In genomic region chr4:88138561-88138960, GRCh38 we compare ENCODE assay signal across 13 cellular contexts. TPM values are rescaled to one million over a fixed set of nuclear protein-coding genes. Genes with fewer than 3 reads are reported as not detected.
DNase-seq lines count a peak whose midpoint lies in the region; ATAC-seq and TF ChIP-seq lines count a peak whose summit lies in the region.
"Had no signal": no experiment of that assay in that cellular context is flagged by ENCODE, and none has a peak within 500 bp of the region (broad histone marks: within the 10 kb centered on the region; RNA-seq: fewer than 3 reads in every experiment).

No MANE protein-coding gene starts in this region.

- no peak for TF ChIP-seq CTCF in AG09319 (IDR thresholded peaks at IDR 0.05; ENCODE audit: low read depth, low read length)
- TF ChIP-seq CTCF in A673 (conservative IDR thresholded peaks at IDR 0.05; ENCODE audit: low read depth, low read length) = no peak

- CTCF ChIA-PET in A673 (lab: Charles Lee) = no interaction called here

- H3K79me1 ChIP-seq in mesenchymal stem cell (replicated peaks; ENCODE audit: low read length, poor library complexity, severe bottlenecking) = no peaks in the 10 kb centered on the region

- H3K18ac ChIP-seq in mesenchymal stem cell (ENCODE audit: low read depth in 1 of 2, low read length in 2 of 2) = no peak overlapping the region

- no peak overlapping the region for H3K23ac ChIP-seq in mesenchymal stem cell (ENCODE audit: low read length in 2 of 2)

- WGBS in mesenchymal stem cell = 6% methylated on average over 2 of the region's 2 CpGs
- WGBS in right cardiac atrium = 90% methylated on average over 2 of the region's 2 CpGs

- H3K4me2 ChIP-seq in mesenchymal stem cell (ENCODE audit: low read length, poor library complexity, severe bottlenecking) = no peak overlapping the region

- no peak overlapping the region for H4K91ac ChIP-seq in mesenchymal stem cell (ENCODE audit: low read length)

- peak; percentile 67 for DNase-seq in AG09319 (ENCODE audit: extremely low read depth, low read depth)
- DNase-seq in LHCN-M2 (ENCODE audit: low read depth) = peak; percentile 76
- peak; percentile 14 to 38 for DNase-seq in dermis microvascular lymphatic vessel endothelial cell (ENCODE audit: low read depth in 2 of 2)
- peak; percentile 81 for DNase-seq in mesenchymal stem cell
- no peak for DNase-seq in right cardiac atrium
- no peak for DNase-seq in kidney glomerular epithelial cell (lab: John Stamatoyannopoulos, UW)
- DNase-seq in NCI-H345 treated with DMSO at 0.1 percent for 48 hours (lab: John Stamatoyannopoulos, UW; ENCODE audit: unreplicated experiment) = no peak
- no peak for DNase-seq in A673 (ENCODE audit: low spot score)
- DNase-seq: activated CD8-positive, alpha-beta T cell treated with anti-CD3 and anti-CD28 coated beads for 36 hours; left ventricle myocardium superior; NCI-H345; occipital lobe had no signal

- no peak overlapping the region for H3K4me3 ChIP-seq in mesenchymal stem cell (ENCODE audit: insufficient read depth in 1 of 2, low read depth in 1 of 2, low read length in 2 of 2)
- no peak overlapping the region for H3K4me3 ChIP-seq in right cardiac atrium (ENCODE audit: low read length)
- no peak overlapping the region for H3K4me3 ChIP-seq in A673 (ENCODE audit: low read depth, low read length, poor library complexity, severe bottlenecking)

- H3K9me3 ChIP-seq in mesenchymal stem cell (ENCODE audit: control insufficient read depth, low read length) (no peaks in the 10 kb centered on the region), right cardiac atrium (ENCODE audit: control insufficient read depth, low read length) (no peaks in the 10 kb centered on the region), A673 (ENCODE audit: low read depth, low read length, poor library complexity, severe bottlenecking) (no peaks in the 10 kb centered on the region)

- H3K36me3 ChIP-seq in mesenchymal stem cell (ENCODE audit: control insufficient read depth in 1 of 2, insufficient read depth in 2 of 2, low read depth in 1 of 2, low read length in 2 of 2) (no peaks in the 10 kb centered on the region), A673 (ENCODE audit: insufficient read depth, low read length, poor library complexity, severe bottlenecking) (no peaks in the 10 kb centered on the region)

- H2AFZ ChIP-seq in mesenchymal stem cell (ENCODE audit: low read depth, low read length) = no peak overlapping the region

- no peak overlapping the region for H2BK120ac ChIP-seq in mesenchymal stem cell (ENCODE audit: low read depth, low read length)

- H3K4me1 ChIP-seq in mesenchymal stem cell (ENCODE audit: control insufficient read depth, insufficient read depth, low read depth, low read length) (no peaks in the 10 kb centered on the region), right cardiac atrium (ENCODE audit: control insufficient read depth, insufficient read depth, low read length) (no peaks in the 10 kb centered on the region), A673 (ENCODE audit: insufficient read depth, low read length, poor library complexity, severe bottlenecking) (no peaks in the 10 kb centered on the region)

- H2BK5ac ChIP-seq in mesenchymal stem cell (ENCODE audit: low read depth, low read length, poor library complexity, severe bottlenecking) = no peak overlapping the region

- no peaks in the 10 kb centered on the region for H3K27me3 ChIP-seq in mesenchymal stem cell (ENCODE audit: control insufficient read depth in 1 of 2, insufficient read depth in 1 of 2, low read length in 2 of 2)
- no peaks in the 10 kb centered on the region for H3K27me3 ChIP-seq in right cardiac atrium (ENCODE audit: control insufficient read depth, insufficient read depth)
- no peaks in the 10 kb centered on the region for H3K27me3 ChIP-seq in A673 (replicated peaks; ENCODE audit: insufficient read depth, low read depth, low read length, poor library complexity)

- no peak overlapping the region for H4K8ac ChIP-seq in mesenchymal stem cell (ENCODE audit: low read length)

- H2BK12ac ChIP-seq in mesenchymal stem cell (ENCODE audit: low read length in 2 of 2) = no peak overlapping the region

- intact Hi-C loops in right cardiac atrium (cut with DNase I) (no loop called here), A673 (cut with micrococcal nuclease; ENCODE audit: unreplicated experiment) (no loop called here)

- no peak for ATAC-seq in right cardiac atrium
- ATAC-seq: activated CD8-positive, alpha-beta T cell treated with anti-CD3 and anti-CD28 coated beads for 36 hours; left ventricle myocardium superior had no signal

- no peak overlapping the region for H3K14ac ChIP-seq in mesenchymal stem cell (ENCODE audit: low read length in 2 of 2)

- BruUV-seq in A673 (replicated peaks; lab: Mats Ljungman, UMichigan) = no TSS peak

- POLR2A ChIA-PET in A673 (lab: Charles Lee; ENCODE audit: low non-redundant PET) = no interaction called here

- H3K9ac ChIP-seq in mesenchymal stem cell (ENCODE audit: low read length) = peak overlapping the region; percentile 21

- H3K4ac ChIP-seq in mesenchymal stem cell (ENCODE audit: low read depth in 1 of 2, low read length in 2 of 2) = no peak overlapping the region

- peak overlapping the region; percentile 51 for H3K27ac ChIP-seq in mesenchymal stem cell (ENCODE audit: low read length, poor library complexity, severe bottlenecking)
- H3K27ac ChIP-seq in right cardiac atrium (ENCODE audit: low read length) = no peak overlapping the region
- no peak overlapping the region for H3K27ac ChIP-seq in A673 (ENCODE audit: low read depth, low read length, poor library complexity, severe bottlenecking)

- no peak overlapping the region for H2AK5ac ChIP-seq in mesenchymal stem cell (ENCODE audit: low read length, severe bottlenecking)

- H2BK15ac ChIP-seq in mesenchymal stem cell (ENCODE audit: low read depth, poor library complexity, severe bottlenecking) = no peak overlapping the region

RNA-seq across cellular contexts. Expression of gene ABCG2, which starts 19.9 kb away (rescaled TPM):
- total RNA-seq in LHCN-M2 (2014; rRNA removed) = 1.2 TPM in 2 replicates
- polyA plus RNA-seq in LHCN-M2 (2012) = 0.53 TPM
- 11.6 and 13.6 TPM in 2 replicates for total RNA-seq in dermis microvascular lymphatic vessel endothelial cell
- polyA plus RNA-seq in mesenchymal stem cell (2013, experiment 1 of 2) = 1.1 TPM
- 1.4 TPM for polyA plus RNA-seq in mesenchymal stem cell (2013, experiment 2 of 2)
- 1 to 10 TPM; 1.6 to 4.0 (median 2.1) TPM for total RNA-seq in right cardiac atrium
- 0.97 TPM for polyA plus RNA-seq in right cardiac atrium
- not detected in 2 replicates for total RNA-seq in A673 (2021)
- polyA plus RNA-seq: CD14-positive monocyte had no signal

Comparison
In these comparisons a context has a peak if more than half of its experiments do, and no peak if none do; other contexts are left out.
1. DNase-seq: peak in AG09319 (single experiment), LHCN-M2 (single experiment), dermis microvascular lymphatic vessel endothelial cell (2 of 2) and mesenchymal stem cell (single experiment); none in right cardiac atrium (0 of 3), kidney glomerular epithelial cell (single experiment), NCI-H345 treated with DMSO at 0.1 percent for 48 hours (single experiment) and A673 (single experiment).